ENCODE assay signal across 8 cellular contexts in the genomic region with DNA sequence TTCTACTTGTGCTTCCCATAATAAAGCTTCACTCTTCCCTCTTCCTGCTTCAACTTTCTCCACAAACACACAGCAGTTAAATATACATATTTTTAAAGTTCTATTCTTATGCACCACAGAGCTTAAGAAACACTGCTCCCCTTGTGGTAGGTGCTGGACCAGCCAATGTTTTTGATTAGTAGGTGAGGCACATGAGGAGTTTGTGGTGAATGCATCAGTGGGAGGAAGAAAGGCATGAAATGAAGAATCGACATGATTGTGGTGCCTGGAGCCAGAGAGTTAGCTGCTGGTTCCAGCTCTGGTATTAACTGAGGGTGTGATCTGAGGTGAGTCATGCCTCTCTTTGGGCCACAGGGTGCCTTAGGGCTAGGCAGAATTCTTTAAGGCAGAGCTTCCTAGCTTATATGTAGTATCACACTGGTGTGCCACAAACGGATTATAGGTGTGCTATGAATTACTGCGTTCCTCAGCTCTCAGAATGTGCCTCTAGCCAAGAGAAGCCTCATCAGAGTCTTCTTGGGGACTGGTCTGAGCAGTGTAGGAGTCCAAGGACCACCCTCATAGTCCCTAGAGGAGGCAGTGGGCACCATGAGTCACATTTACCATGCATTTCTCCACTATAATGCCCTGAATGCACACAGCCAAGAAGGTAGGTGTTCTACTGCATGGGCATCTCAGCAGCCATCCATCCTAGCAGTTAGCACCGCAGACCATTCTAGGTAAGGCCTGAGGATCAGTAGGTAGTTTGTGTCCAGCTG.
A peak's percentile ranks its signal among the peaks of the same experiment; 100 is the strongest.
DNase-seq lines count a peak whose midpoint lies in the region; ATAC-seq and TF ChIP-seq lines count a peak whose summit lies in the region.

No MANE protein-coding gene starts in this region.

- H3K4me1 Mint-ChIP-seq in nephron progenitor cell: no peaks in the 10 kb centered on the region

- peaks cover 10% of the 10 kb centered on the region for H3K9me3 Mint-ChIP-seq in nephron progenitor cell

- TF ChIP-seq CTCF in GM10248 (IDR thresholded peaks at IDR 0.05; ENCODE audit: control extremely low read depth, extremely low read depth, low read depth, missing control alignments) (peak; percentile 14), fibroblast of lung (conservative IDR thresholded peaks at IDR 0.05 in 1 of 2, IDR thresholded peaks at IDR 0.05 in 1 of 2; ENCODE audit: low read depth in 1 of 2, low read length in 2 of 2) (peak in 1 of 2 donors; percentile 48), nephron progenitor cell (IDR thresholded peaks at IDR 0.05) (no peak), adrenal gland (IDR thresholded peaks at IDR 0.05) (no peak)

- H3K4me3 ChIP-seq in fibroblast of lung (replicated peaks in 1 of 4; ENCODE audit: control extremely low read depth in 1 of 4, insufficient read depth in 1 of 4, low read depth in 3 of 4, low read length in 4 of 4) (no peak overlapping the region), adrenal gland (no peak overlapping the region)

- no peak for TF ChIP-seq POLR2A in adrenal gland (IDR thresholded peaks at IDR 0.05)

- no peak overlapping the region for H2AFZ ChIP-seq in fibroblast of lung (ENCODE audit: low read length)

- H3K27me3 ChIP-seq in fibroblast of lung (ENCODE audit: control insufficient read depth, insufficient read depth, low read length) (no peaks in the 10 kb centered on the region), adrenal gland (no peaks in the 10 kb centered on the region)

- no peak overlapping the region for H3K4me2 ChIP-seq in fibroblast of lung (ENCODE audit: extremely low read depth, insufficient read depth, low read length)

- no peak overlapping the region for H3K4me3 Mint-ChIP-seq in nephron progenitor cell

- H3K4me1 ChIP-seq in fibroblast of lung (ENCODE audit: control insufficient read depth, extremely low read depth, insufficient read depth, low read length) (no peaks in the 10 kb centered on the region), adrenal gland (replicated peaks in 1 of 2) (no peaks in the 10 kb centered on the region)

- H3K36me3 Mint-ChIP-seq in nephron progenitor cell (ENCODE audit: low read depth): no peaks in the 10 kb centered on the region

- H3K27me3 Mint-ChIP-seq in nephron progenitor cell (ENCODE audit: low read depth, poor library complexity): no peaks in the 10 kb centered on the region

- no peaks in the 10 kb centered on the region for H4K20me1 ChIP-seq in fibroblast of lung (ENCODE audit: control insufficient read depth, extremely low read depth, insufficient read depth, low read length)

- no peaks in the 10 kb centered on the region for H3K36me3 ChIP-seq in fibroblast of lung (ENCODE audit: control insufficient read depth, insufficient read depth, low read length)
- H3K36me3 ChIP-seq in adrenal gland (replicated peaks in 1 of 2): no peaks in the 10 kb centered on the region

- CTCF ChIA-PET in GM10248 (lab: Yijun Ruan, JAX): interaction anchor here (0.7 to 8.3 kb wide), 44 partner anchors 9 to 749 kb away, joined by 3 to 94 read pairs (median 5); a partner anchor contains a TSS

- POLR2A ChIA-PET in GM10248 (lab: Yijun Ruan, JAX): interaction anchor here (0.5 to 0.9 kb wide), 2 partner anchors 56 to 85 kb away, joined by 3 read pairs; no protein-coding TSS in a partner anchor

- no peaks in the 10 kb centered on the region for H3K79me2 ChIP-seq in fibroblast of lung (ENCODE audit: control insufficient read depth, insufficient read depth, low read length)

- intact Hi-C loops in adrenal gland (cut with DNase I): no loop called here

- DNase-seq in GM10248 (ENCODE audit: extremely low spot score) (peak; percentile 29), HS-5 (ENCODE audit: low read depth) (peak; percentile 58), fibroblast of lung (ENCODE audit: low read depth in 2 of 2) (peak; percentile 45 to 86), nephron progenitor cell (no peak), adrenal gland (no peak)
- peak; percentile 74 for DNase-seq in activated CD4-positive, alpha-beta T cell treated with anti-CD3 and anti-CD28 coated beads for 48 hours
- peak; percentile 36 to 57 (median 40) for DNase-seq in stimulated activated CD4-positive, alpha-beta T cell treated with anti-CD3 and anti-CD28 coated beads, TNF-alpha, amount 100 ng/mL, for 48 hours (ENCODE audit: low read depth in 3 of 3)

- ATAC-seq in GM21576 (IDR thresholded peaks at IDR 0.05; ENCODE audit: unreplicated experiment): peak; percentile 52

- WGBS in adrenal gland, 4 donors: 65 to 84% (median 81%) methylated on average over 3 to 4 of the region's 4 CpGs

- H3K9me3 ChIP-seq in fibroblast of lung (ENCODE audit: control insufficient read depth, insufficient read depth, low read depth, low read length) (no peaks in the 10 kb centered on the region), adrenal gland (replicated peaks in 1 of 3) (no peaks in the 10 kb centered on the region)

- no peak overlapping the region for H3K27ac ChIP-seq in fibroblast of lung (ENCODE audit: insufficient read depth, low read length)
- no peak overlapping the region for H3K27ac ChIP-seq in adrenal gland

- no peak overlapping the region for H3K27ac Mint-ChIP-seq in nephron progenitor cell

- H3K9ac ChIP-seq in fibroblast of lung (ENCODE audit: insufficient read depth, low read length): no peak overlapping the region

Comparison
In these comparisons a context has a peak if more than half of its experiments do, and no peak if none do; other contexts are left out.
1. DNase-seq: peak in GM10248 (single experiment), HS-5 (single experiment), activated CD4-positive, alpha-beta T cell treated with anti-CD3 and anti-CD28 coated beads for 48 hours (single experiment), fibroblast of lung (2 of 2) and stimulated activated CD4-positive, alpha-beta T cell treated with anti-CD3 and anti-CD28 coated beads, TNF-alpha, amount 100 ng/mL, for 48 hours (3 of 3); none in nephron progenitor cell (single experiment) and adrenal gland (0 of 7).